In genomic region chr1:234977891-234978396, GRCh38 we compare ENCODE assay signal across 8 cellular contexts.
DNase-seq lines count a peak whose midpoint lies in the region; ATAC-seq and TF ChIP-seq lines count a peak whose summit lies in the region.

No MANE protein-coding gene starts in this region.

- H3F3A ChIP-seq in MM.1S (ENCODE audit: insufficient read depth, low read length), result peaks cover 18% of the 10 kb centered on the region

- DNase-seq in MM.1S (no peak), naive B cell (no peak), foreskin melanocyte (no peak)
- DNase-seq in activated naive CD8-positive, alpha-beta T cell treated with anti-CD3 and anti-CD28 coated beads, Interleukin-2, amount 50 U/mL, for 24 hours, result no peak
- no peak for DNase-seq in NK-92 treated with Interleukin-12 subunit alpha and Interleukin-12 subunit beta, amount 100 ng/mL, for 24 hours (lab: John Stamatoyannopoulos, UW)

- TF ChIP-seq CTCF in MM.1S (IDR thresholded peaks at IDR 0.05; ENCODE audit: low read length), result no peak

- H2AFZ ChIP-seq in MM.1S (ENCODE audit: low read length), result no peak overlapping the region

- no peak for ATAC-seq in activated naive CD8-positive, alpha-beta T cell treated with anti-CD3 and anti-CD28 coated beads, Interleukin-2, amount 50 U/mL, for 24 hours
- ATAC-seq in naive B cell (ENCODE audit: low read depth in 2 of 2), result no peak
- no peak for ATAC-seq in HG02885 (IDR thresholded peaks at IDR 0.05; ENCODE audit: poor library complexity, unreplicated experiment)
- ATAC-seq in GM21390 (IDR thresholded peaks at IDR 0.05; ENCODE audit: unreplicated experiment), result no peak

- H3K4me1 Mint-ChIP-seq in activated naive CD8-positive, alpha-beta T cell treated with anti-CD3 and anti-CD28 coated beads, Interleukin-2, amount 50 U/mL, for 24 hours, result peaks cover 91% of the 10 kb centered on the region
- H3K4me1 Mint-ChIP-seq in naive B cell, result peaks cover 42 to 54% (median 47%) of the 10 kb centered on the region in 3 donors

- peak overlapping the region; percentile 94 for H3K27ac Mint-ChIP-seq in activated naive CD8-positive, alpha-beta T cell treated with anti-CD3 and anti-CD28 coated beads, Interleukin-2, amount 50 U/mL, for 24 hours
- peak overlapping the region; percentile 95 to 99 (median 98) for H3K27ac Mint-ChIP-seq in naive B cell

- H3K9me3 Mint-ChIP-seq in activated naive CD8-positive, alpha-beta T cell treated with anti-CD3 and anti-CD28 coated beads, Interleukin-2, amount 50 U/mL, for 24 hours, result peaks cover 2% of the 10 kb centered on the region
- no peaks in the 10 kb centered on the region for H3K9me3 Mint-ChIP-seq in naive B cell

- no peaks in the 10 kb centered on the region; the same call in 1 of the 2 replicates for H3K9me3 ChIP-seq in BLaER1
- H3K9me3 ChIP-seq in MM.1S (replicated peaks; ENCODE audit: insufficient read depth, low read length), result no peaks in the 10 kb centered on the region

- H4K20me1 ChIP-seq in BLaER1, result no peaks in the 10 kb centered on the region
- no peaks in the 10 kb centered on the region for H4K20me1 ChIP-seq in MM.1S (ENCODE audit: insufficient read depth, low read length)

- no peaks in the 10 kb centered on the region for H3K9me2 ChIP-seq in MM.1S (replicated peaks; ENCODE audit: insufficient read depth, low read length)

- H3K27me3 Mint-ChIP-seq in activated naive CD8-positive, alpha-beta T cell treated with anti-CD3 and anti-CD28 coated beads, Interleukin-2, amount 50 U/mL, for 24 hours, result no peaks in the 10 kb centered on the region
- H3K27me3 Mint-ChIP-seq in naive B cell, result no peaks in the 10 kb centered on the region

- H3K9ac ChIP-seq in BLaER1, result peak overlapping the region; percentile 80
- peak overlapping the region; percentile 5; the same call in 1 of the 2 replicates for H3K9ac ChIP-seq in MM.1S (ENCODE audit: low read length)

- H3K79me2 ChIP-seq in MM.1S (ENCODE audit: low read length), result no peaks in the 10 kb centered on the region

- H3K4me3 ChIP-seq in BLaER1 (peak overlapping the region; percentile 60), MM.1S (ENCODE audit: low read length) (peak overlapping the region; percentile 39; the same call in 1 of the 2 replicates)

- H3K4me1 ChIP-seq in BLaER1 (peaks cover 97% of the 10 kb centered on the region), MM.1S (ENCODE audit: low read length) (peaks cover 30% of the 10 kb centered on the region)

- H3K27me3 ChIP-seq in BLaER1 (no peaks in the 10 kb centered on the region), MM.1S (replicated peaks; ENCODE audit: insufficient read depth, low read length) (peaks cover 10% of the 10 kb centered on the region; the same call in 1 of the 2 replicates)

- H3K36me3 ChIP-seq in BLaER1 (0 out of 2 replicates have a peak, but pooled peaks cover 4% of the 10 kb centered on the region), MM.1S (replicated peaks; ENCODE audit: insufficient read depth, low read length) (no peaks in the 10 kb centered on the region)

- H3K36me3 Mint-ChIP-seq in activated naive CD8-positive, alpha-beta T cell treated with anti-CD3 and anti-CD28 coated beads, Interleukin-2, amount 50 U/mL, for 24 hours (ENCODE audit: low read depth), result no peaks in the 10 kb centered on the region
- H3K36me3 Mint-ChIP-seq in naive B cell, result no peaks in the 10 kb centered on the region

- H3K27ac ChIP-seq in BLaER1 (peak overlapping the region; percentile 96), MM.1S (ENCODE audit: low read length) (peak overlapping the region; percentile 56; the same call in 1 of the 2 replicates)

- H3K4me2 ChIP-seq in BLaER1 (peak overlapping the region; percentile 94), MM.1S (ENCODE audit: low read depth, low read length) (peak overlapping the region; percentile 74)

- peak overlapping the region; percentile 83 for H3K4me3 Mint-ChIP-seq in activated naive CD8-positive, alpha-beta T cell treated with anti-CD3 and anti-CD28 coated beads, Interleukin-2, amount 50 U/mL, for 24 hours
- H3K4me3 Mint-ChIP-seq in naive B cell, result peak overlapping the region in 7 of 8 donors; percentile 63 to 92 (median 82)
